ENCODE assay signal across 10 cellular contexts in genomic region chr3:187919535-187919934, GRCh38.
DNase-seq lines count a peak whose midpoint lies in the region; ATAC-seq, FAIRE-seq and TF ChIP-seq lines count a peak whose summit lies in the region.
"Had no signal": no experiment of that assay in that cellular context is flagged by ENCODE, and none has a peak within 500 bp of the region (broad histone marks: within the 10 kb centered on the region; RNA-seq: fewer than 3 reads in every experiment).

No MANE protein-coding gene starts in this region.

- peaks cover 7% of the 10 kb centered on the region; the same call in 1 of the 2 replicates for H3K9me3 ChIP-seq in DOHH2 (ENCODE audit: control insufficient read depth, insufficient read depth, low read length)

- no peak for TF ChIP-seq CTCF in DOHH2 (IDR thresholded peaks at IDR 0.05; ENCODE audit: low read depth, low read length, poor library complexity, severe bottlenecking)

- peaks cover 11% of the 10 kb centered on the region for H3K36me3 ChIP-seq in DOHH2 (ENCODE audit: control insufficient read depth, low read length)

- FAIRE-seq in HTR-8/SVneo (lab: Jason Lieb, UNC), result no peak
- FAIRE-seq: G401.6 had no signal

- H3K4me1 Mint-ChIP-seq in activated naive CD8-positive, alpha-beta T cell treated with anti-CD3 and anti-CD28 coated beads for 36 hours, result peaks cover 77% of the 10 kb centered on the region

- no peaks in the 10 kb centered on the region for H3K9me2 ChIP-seq in DOHH2 (replicated peaks; ENCODE audit: control insufficient read depth, low read length)

- DNase-seq in activated naive CD8-positive, alpha-beta T cell treated with anti-CD3 and anti-CD28 coated beads for 36 hours, result peak; percentile 41
- DNase-seq in NCI-H2081 treated with DMSO at 0.1 percent for 48 hours (lab: John Stamatoyannopoulos, UW) (no peak), middle frontal gyrus (ENCODE audit: extremely low spot score, low spot score) (no peak), HTR-8/SVneo (ENCODE audit: insufficient read length, low spot score) (no peak), NCI-H1694 (lab: John Stamatoyannopoulos, UW) (no peak)

- H3K79me2 ChIP-seq in DOHH2 (ENCODE audit: control insufficient read depth, low read length), result peaks cover 24% of the 10 kb centered on the region

- H3F3A ChIP-seq in DOHH2 (ENCODE audit: control insufficient read depth, insufficient read depth), result peaks cover 38% of the 10 kb centered on the region

- H3K27me3 ChIP-seq in DOHH2 (ENCODE audit: control insufficient read depth, low read length), result no peaks in the 10 kb centered on the region

- ATAC-seq in GM19463 (IDR thresholded peaks at IDR 0.05; ENCODE audit: unreplicated experiment) (peak; percentile 24), HG03280 (IDR thresholded peaks at IDR 0.05; ENCODE audit: unreplicated experiment) (peak; percentile 29)

- no peaks in the 10 kb centered on the region for H4K20me1 ChIP-seq in DOHH2 (ENCODE audit: control insufficient read depth, insufficient read depth, low read depth, low read length)

- H3K27ac Mint-ChIP-seq in activated naive CD8-positive, alpha-beta T cell treated with anti-CD3 and anti-CD28 coated beads for 36 hours, result peak overlapping the region; percentile 97
- H3K27ac Mint-ChIP-seq: nephron had no signal

- H3K4me3 Mint-ChIP-seq in activated naive CD8-positive, alpha-beta T cell treated with anti-CD3 and anti-CD28 coated beads for 36 hours, result peak overlapping the region; percentile 72
- H3K4me3 Mint-ChIP-seq: nephron had no signal

- H3K4me2 ChIP-seq in DOHH2 (ENCODE audit: low read length), result peak overlapping the region; percentile 87

- H3K36me3 Mint-ChIP-seq in activated naive CD8-positive, alpha-beta T cell treated with anti-CD3 and anti-CD28 coated beads for 36 hours, result peaks cover 10% of the 10 kb centered on the region

- H3K27ac ChIP-seq in DOHH2 (ENCODE audit: low read depth, low read length), result peak overlapping the region; percentile 93

- peaks cover 14% of the 10 kb centered on the region for H3K9me3 Mint-ChIP-seq in activated naive CD8-positive, alpha-beta T cell treated with anti-CD3 and anti-CD28 coated beads for 36 hours

- no peaks in the 10 kb centered on the region for H3K27me3 Mint-ChIP-seq in activated naive CD8-positive, alpha-beta T cell treated with anti-CD3 and anti-CD28 coated beads for 36 hours

- H3K4me3 ChIP-seq in DOHH2 (ENCODE audit: low read length), result peak overlapping the region; percentile 61

- peaks cover 92% of the 10 kb centered on the region for H3K4me1 ChIP-seq in DOHH2 (ENCODE audit: control insufficient read depth, low read length)
